In genomic region chr7:159013181-159013690, GRCh38 we compare ENCODE assay signal across 18 cellular contexts.
DNase-seq lines count a peak whose midpoint lies in the region; ATAC-seq and TF ChIP-seq lines count a peak whose summit lies in the region.
"Had no signal": no experiment of that assay in that cellular context is flagged by ENCODE, and none has a peak within 500 bp of the region (broad histone marks: within the 10 kb centered on the region; RNA-seq: fewer than 3 reads in every experiment).

No MANE protein-coding gene starts in this region.

- no peak overlapping the region for H2BK120ac ChIP-seq in mesenchymal stem cell (ENCODE audit: low read depth, low read length)

- no peak for TF ChIP-seq POLR2A in esophagus muscularis mucosa (IDR thresholded peaks at IDR 0.05; ENCODE audit: low read depth)

- H3K4me1 ChIP-seq in PC-3 (ENCODE audit: insufficient read depth, low read length) (peaks cover 34% of the 10 kb centered on the region), esophagus muscularis mucosa (peaks cover 37 to 51% (median 40%) of the 10 kb centered on the region in 4 donors), mesenchymal stem cell (ENCODE audit: control insufficient read depth, insufficient read depth, low read depth, low read length) (peaks cover 43% of the 10 kb centered on the region), thoracic aorta (ENCODE audit: control insufficient read depth in 1 of 2, low read depth in 2 of 2) (peaks cover 49 to 61% of the 10 kb centered on the region in 2 donors), MM.1S (ENCODE audit: low read length) (no peaks in the 10 kb centered on the region)
- H3K4me1 ChIP-seq: right lobe of liver had no signal

- H3K9ac ChIP-seq in PC-3 (ENCODE audit: low read length): peak overlapping the region; percentile 18; the same call in 1 of the 2 replicates
- no peak overlapping the region for H3K9ac ChIP-seq in mesenchymal stem cell (ENCODE audit: low read length)
- H3K9ac ChIP-seq in MM.1S (ENCODE audit: low read length): no peak overlapping the region

- no peak overlapping the region for H2BK12ac ChIP-seq in mesenchymal stem cell (ENCODE audit: low read length in 2 of 2)

- DNase-seq in PC-3 (no peak), esophagus muscularis mucosa (ENCODE audit: extremely low spot score) (no peak), mesenchymal stem cell (no peak), thoracic aorta (ENCODE audit: low spot score) (no peak), MM.1S (no peak)
- no peak for DNase-seq in activated CD4-positive, CD25-positive, alpha-beta regulatory T cell treated with anti-CD3 and anti-CD28 coated beads, Interleukin-2, amount 50 U/mL, for 72 hours
- DNase-seq: activated CD4-positive, alpha-beta T cell treated with anti-CD3 and anti-CD28 coated beads for 48 hours; activated CD8-positive, alpha-beta memory T cell treated with anti-CD3 and anti-CD28 coated beads, Interleukin-2, amount 50 U/mL, for 48 hours; AML-193; islet precursor cell; NCI-H1092; right lobe of liver; stimulated activated CD4-positive, alpha-beta T cell treated with anti-CD3 and anti-CD28 coated beads, Interleukin-2, amount 100 ng/mL, for 48 hours; T1000 had no signal

- H3K4me3 ChIP-seq in PC-3 (ENCODE audit: low read length): no peak overlapping the region
- H3K4me3 ChIP-seq in esophagus muscularis mucosa: no peak overlapping the region
- H3K4me3 ChIP-seq in mesenchymal stem cell (ENCODE audit: insufficient read depth in 1 of 2, low read depth in 1 of 2, low read length in 2 of 2): no peak overlapping the region
- H3K4me3 ChIP-seq in thoracic aorta: peak overlapping the region; percentile 32
- no peak overlapping the region for H3K4me3 ChIP-seq in MM.1S (ENCODE audit: low read length)
- H3K4me3 ChIP-seq: right lobe of liver, SK-N-MC had no signal

- no peak overlapping the region for H2AK5ac ChIP-seq in mesenchymal stem cell (ENCODE audit: low read length, severe bottlenecking)

- H3K27me3 ChIP-seq in PC-3 (ENCODE audit: low read length): peaks cover 6% of the 10 kb centered on the region; the same call in 1 of the 2 replicates
- no peaks in the 10 kb centered on the region for H3K27me3 ChIP-seq in esophagus muscularis mucosa
- H3K27me3 ChIP-seq in mesenchymal stem cell (ENCODE audit: control insufficient read depth in 1 of 2, insufficient read depth in 1 of 2, low read length in 2 of 2): peaks cover 0 to 14% of the 10 kb centered on the region in 2 experiments
- no peaks in the 10 kb centered on the region for H3K27me3 ChIP-seq in thoracic aorta (replicated peaks; ENCODE audit: insufficient read depth)
- H3K27me3 ChIP-seq in MM.1S (replicated peaks; ENCODE audit: insufficient read depth, low read length): peaks cover 50% of the 10 kb centered on the region
- H3K27me3 ChIP-seq: right lobe of liver had no signal

- BruUV-seq in PC-3 (replicated peaks; lab: Mats Ljungman, UMichigan): no TSS peak

- no peaks in the 10 kb centered on the region for H3K79me1 ChIP-seq in mesenchymal stem cell (replicated peaks; ENCODE audit: low read length, poor library complexity, severe bottlenecking)

- no peak for ATAC-seq in PC-3
- ATAC-seq in thoracic aorta (ENCODE audit: insufficient number of reproducible peaks, low FRiP score, low read depth): no peak
- no peak for ATAC-seq in HG03135 (IDR thresholded peaks at IDR 0.05; ENCODE audit: unreplicated experiment)
- no peak for ATAC-seq in GM21526 (IDR thresholded peaks at IDR 0.05; ENCODE audit: low FRiP score, unreplicated experiment)
- ATAC-seq: esophagus mucosa had no signal

- H3K9me3 ChIP-seq in PC-3 (ENCODE audit: low read length): no peaks in the 10 kb centered on the region
- no peaks in the 10 kb centered on the region for H3K9me3 ChIP-seq in esophagus muscularis mucosa
- H3K9me3 ChIP-seq in mesenchymal stem cell (ENCODE audit: control insufficient read depth, low read length): no peaks in the 10 kb centered on the region
- no peaks in the 10 kb centered on the region for H3K9me3 ChIP-seq in thoracic aorta
- H3K9me3 ChIP-seq in MM.1S (replicated peaks; ENCODE audit: insufficient read depth, low read length): no peaks in the 10 kb centered on the region
- H3K9me3 ChIP-seq: right lobe of liver had no signal

- H3K4me2 ChIP-seq in PC-3 (ENCODE audit: low read length): peak overlapping the region; percentile 42
- no peak overlapping the region for H3K4me2 ChIP-seq in mesenchymal stem cell (ENCODE audit: low read length, poor library complexity, severe bottlenecking)
- H3K4me2 ChIP-seq in MM.1S (ENCODE audit: low read depth, low read length): no peak overlapping the region

- no peak overlapping the region for H3K23ac ChIP-seq in mesenchymal stem cell (ENCODE audit: low read length in 2 of 2)

- no peak overlapping the region for H3K14ac ChIP-seq in mesenchymal stem cell (ENCODE audit: low read length in 2 of 2)

- no peak overlapping the region for H2BK5ac ChIP-seq in mesenchymal stem cell (ENCODE audit: low read depth, low read length, poor library complexity, severe bottlenecking)

- no peak for TF ChIP-seq EP300 in esophagus muscularis mucosa (IDR thresholded peaks at IDR 0.05)

- WGBS in esophagus muscularis mucosa: 84% methylated on average over 18 of the region's 18 CpGs
- 83% methylated on average over 18 of the region's 18 CpGs for WGBS in mesenchymal stem cell

- H3K79me2 ChIP-seq in PC-3 (ENCODE audit: low read length) (no peaks in the 10 kb centered on the region), MM.1S (ENCODE audit: low read length) (no peaks in the 10 kb centered on the region)

- CTCF ChIA-PET in PC-3 (lab: Charles Lee): no interaction called here

- H2AFZ ChIP-seq in PC-3 (ENCODE audit: low read length): no peak overlapping the region
- no peak overlapping the region for H2AFZ ChIP-seq in mesenchymal stem cell (ENCODE audit: low read depth, low read length)
- H2AFZ ChIP-seq in MM.1S (ENCODE audit: low read length): no peak overlapping the region

- intact Hi-C loops in PC-3 (cut with micrococcal nuclease) (no loop called here), esophagus muscularis mucosa (cut with DNase I) (no loop called here)

- TF ChIP-seq CTCF in PC-3 (conservative IDR thresholded peaks at IDR 0.05; ENCODE audit: low read depth, low read length) (no peak), esophagus muscularis mucosa (IDR thresholded peaks at IDR 0.05) (no peak), thoracic aorta (IDR thresholded peaks at IDR 0.05) (no peak), MM.1S (IDR thresholded peaks at IDR 0.05; ENCODE audit: low read length) (no peak)

- POLR2A ChIA-PET in PC-3 (lab: Charles Lee; ENCODE audit: unreplicated experiment): no interaction called here

- H3F3A ChIP-seq in PC-3 (ENCODE audit: low read length, unreplicated experiment) (no peaks in the 10 kb centered on the region), MM.1S (ENCODE audit: insufficient read depth, low read length) (no peaks in the 10 kb centered on the region)

- H3K4ac ChIP-seq in mesenchymal stem cell (ENCODE audit: low read depth in 1 of 2, low read length in 2 of 2): no peak overlapping the region

- no peak overlapping the region for H2BK15ac ChIP-seq in mesenchymal stem cell (ENCODE audit: low read depth, poor library complexity, severe bottlenecking)

- no peaks in the 10 kb centered on the region for H3K9me2 ChIP-seq in PC-3 (replicated peaks; ENCODE audit: low read length)
- no peaks in the 10 kb centered on the region for H3K9me2 ChIP-seq in MM.1S (replicated peaks; ENCODE audit: insufficient read depth, low read length)

- peak overlapping the region; percentile 12 for H4K91ac ChIP-seq in mesenchymal stem cell (ENCODE audit: low read length)

- H3K36me3 ChIP-seq in PC-3 (ENCODE audit: low read depth, low read length) (no peaks in the 10 kb centered on the region), esophagus muscularis mucosa (no peaks in the 10 kb centered on the region), mesenchymal stem cell (ENCODE audit: control insufficient read depth in 1 of 2, insufficient read depth in 2 of 2, low read depth in 1 of 2, low read length in 2 of 2) (peaks cover 0 to 2% of the 10 kb centered on the region in 2 experiments), thoracic aorta (no peaks in the 10 kb centered on the region), MM.1S (replicated peaks; ENCODE audit: insufficient read depth, low read length) (no peaks in the 10 kb centered on the region)
- H3K36me3 ChIP-seq: right lobe of liver had no signal

- H4K20me1 ChIP-seq in PC-3 (ENCODE audit: low read length) (no peaks in the 10 kb centered on the region), MM.1S (ENCODE audit: insufficient read depth, low read length) (no peaks in the 10 kb centered on the region)

- H3K18ac ChIP-seq in mesenchymal stem cell (ENCODE audit: low read depth in 1 of 2, low read length in 2 of 2): no peak overlapping the region

- H4K8ac ChIP-seq in mesenchymal stem cell (ENCODE audit: low read length): no peak overlapping the region

- H3K27ac ChIP-seq in PC-3 (ENCODE audit: low read length) (peak overlapping the region; percentile 80), esophagus muscularis mucosa (replicated peaks in 1 of 4) (peak overlapping the region; percentile 68 to 81 (median 76)), mesenchymal stem cell (ENCODE audit: low read length, poor library complexity, severe bottlenecking) (no peak overlapping the region), thoracic aorta (peak overlapping the region; percentile 92 to 97), MM.1S (ENCODE audit: low read length) (no peak overlapping the region)
- H3K27ac ChIP-seq: right lobe of liver, SK-N-MC had no signal

Comparison
In these comparisons a context has a peak if more than half of its experiments do, and no peak if none do; other contexts are left out.
1. H3K27ac ChIP-seq: peak in PC-3 (single experiment), esophagus muscularis mucosa (4 of 4) and thoracic aorta (2 of 2); none in mesenchymal stem cell (single experiment) and MM.1S (single experiment).